Comparison of ENCODE assay signal across 9 cellular contexts in the genomic region with DNA sequence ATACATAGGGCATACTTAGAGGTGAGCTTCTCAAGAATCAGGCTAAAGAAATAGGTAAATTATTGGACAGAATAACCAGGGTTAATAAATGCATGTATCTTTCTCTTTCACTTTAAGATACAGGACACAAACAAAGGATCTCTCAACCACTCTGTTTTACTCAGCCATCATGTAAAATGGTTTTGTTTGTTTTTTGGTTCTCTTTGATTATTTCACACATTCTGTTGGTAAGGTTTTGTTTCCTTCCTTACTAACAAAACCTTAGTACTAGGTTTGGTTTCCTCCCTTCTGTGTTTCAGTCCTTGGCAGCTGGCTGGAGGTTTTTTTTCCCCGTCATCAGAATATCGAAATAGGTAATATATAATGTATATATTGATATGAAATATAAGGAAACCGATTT.
"Had no signal": no experiment of that assay in that cellular context is flagged by ENCODE, and none has a peak within 500 bp of the region (broad histone marks: within the 10 kb centered on the region; RNA-seq: fewer than 3 reads in every experiment).

No MANE protein-coding gene starts in this region.

- H3K4me1 Mint-ChIP-seq: GM23338, H9 had no signal

- H3K4me3 Mint-ChIP-seq: GM23338, H9 had no signal

- H3K9me3 Mint-ChIP-seq: H9 had no signal

- H3K4me3 ChIP-seq: GM23338, K562 had no signal

- DNase-seq: H9, HCEC 1CT, IMR-90, KG1 had no signal

- H3K4me2 ChIP-seq: GM23338 had no signal

- ATAC-seq: GM23338, K562 had no signal

- H3K27ac Mint-ChIP-seq: GM23338, H9 had no signal

- H2AFZ ChIP-seq: GM23338 had no signal

- FAIRE-seq: H1, H54, HTR-8/SVneo, K562 had no signal
